8 cellular contexts compared by ENCODE assay signal in genomic region chr9:36140086-36141084, GRCh38. TPM values are rescaled to one million over a fixed set of nuclear protein-coding genes. Genes with fewer than 3 reads are reported as not detected.
DNase-seq lines count a peak whose midpoint lies in the region; ATAC-seq and TF ChIP-seq lines count a peak whose summit lies in the region.

No MANE protein-coding gene starts in this region.

- H3K27me3 ChIP-seq in mesendoderm (ENCODE audit: insufficient read depth, low read length, poor library complexity) (peaks cover 3% of the 10 kb centered on the region), tibial artery (no peaks in the 10 kb centered on the region), aorta (ENCODE audit: control insufficient read depth in 1 of 2, insufficient read depth in 2 of 2, low read length in 1 of 2) (no peaks in the 10 kb centered on the region)

- H3K36me3 ChIP-seq in mesendoderm (ENCODE audit: control insufficient read depth, insufficient read depth, low read length) (no peaks in the 10 kb centered on the region), tibial artery (no peaks in the 10 kb centered on the region), aorta (ENCODE audit: control insufficient read depth in 1 of 2, insufficient read depth in 2 of 2, low read length in 1 of 2) (no peaks in the 10 kb centered on the region)

- H3K23ac ChIP-seq in mesendoderm (ENCODE audit: low read length), result no peak overlapping the region

- H3K4ac ChIP-seq in mesendoderm (ENCODE audit: low read depth, low read length), result no peak overlapping the region

- H3K27me3 Mint-ChIP-seq in activated T-cell treated with anti-CD3 and anti-CD28 coated beads, Interleukin-2, amount 50 U/mL, for 24 hours, result peaks cover 2% of the 10 kb centered on the region
- no peaks in the 10 kb centered on the region for H3K27me3 Mint-ChIP-seq in activated B cell treated with CpG ODN at 0.5 μM for 24 hours

- H3K27ac ChIP-seq in mesendoderm (ENCODE audit: low read depth, low read length) (no peak overlapping the region), tibial artery (peak overlapping the region; percentile 25 to 94), aorta (ENCODE audit: low read depth in 1 of 2, low read length in 2 of 2) (no peak overlapping the region), coronary artery (peak overlapping the region in 1 of 2 donors; percentile 46)

- intact Hi-C loops in activated B cell treated with CpG ODN at 0.5 μM for 24 hours (cut with micrococcal nuclease), result loop anchor here (5.0 kb wide), 1 partner anchor 347 kb away; no protein-coding TSS in a partner anchor
- intact Hi-C loops in tibial artery (cut with DNase I; ENCODE audit: low total_unique reads), result loop anchor here (2.0 kb wide), 1 partner anchor 26 kb away; no protein-coding TSS in a partner anchor
- intact Hi-C loops in aorta (cut with DNase I), result no loop called here

- CTCF ChIA-PET in activated B cell treated with CpG ODN at 0.5 μM for 24 hours (lab: Charles Lee), result interaction anchor here (1.2 kb wide), 1 partner anchor 39 kb away, joined by 3 read pairs; no protein-coding TSS in a partner anchor

- peaks cover 11% of the 10 kb centered on the region for H3K36me3 Mint-ChIP-seq in activated T-cell treated with anti-CD3 and anti-CD28 coated beads, Interleukin-2, amount 50 U/mL, for 24 hours (ENCODE audit: low read depth)
- peaks cover 11% of the 10 kb centered on the region for H3K36me3 Mint-ChIP-seq in activated B cell treated with CpG ODN at 0.5 μM for 24 hours (ENCODE audit: low read depth)

- H3K56ac ChIP-seq in mesendoderm (ENCODE audit: low read length), result peak overlapping the region; percentile 28

- no peak overlapping the region for H2AK5ac ChIP-seq in mesendoderm (ENCODE audit: low read length)

- H3K18ac ChIP-seq in mesendoderm (ENCODE audit: low read length), result no peak overlapping the region

- H3K79me2 ChIP-seq in mesendoderm (ENCODE audit: control insufficient read depth, insufficient read depth, low read length), result peaks cover 3% of the 10 kb centered on the region

- no peak overlapping the region for H3K4me2 ChIP-seq in mesendoderm (ENCODE audit: low read length)

- no peak overlapping the region for H4K5ac ChIP-seq in mesendoderm (ENCODE audit: low read length)

- H3K4me3 ChIP-seq in mesendoderm (ENCODE audit: low read length) (no peak overlapping the region), tibial artery (no peak overlapping the region), aorta (ENCODE audit: low read length in 2 of 2) (no peak overlapping the region), coronary artery (no peak overlapping the region)

- peaks cover 9% of the 10 kb centered on the region for H3K4me1 ChIP-seq in mesendoderm (ENCODE audit: control insufficient read depth, low read depth, low read length)
- peaks cover 0 to 70% (median 38%) of the 10 kb centered on the region in 4 donors for H3K4me1 ChIP-seq in tibial artery
- no peaks in the 10 kb centered on the region for H3K4me1 ChIP-seq in aorta (ENCODE audit: control insufficient read depth in 1 of 2, insufficient read depth in 2 of 2, low read length in 2 of 2)

- TF ChIP-seq CTCF in activated B cell treated with CpG ODN at 0.5 μM for 24 hours (IDR thresholded peaks at IDR 0.05) (no peak), tibial artery (IDR thresholded peaks at IDR 0.05) (no peak), coronary artery (IDR thresholded peaks at IDR 0.05) (no peak)

- H3K9me3 ChIP-seq in tibial artery (no peaks in the 10 kb centered on the region), aorta (ENCODE audit: control insufficient read depth, low read length) (no peaks in the 10 kb centered on the region)

- H3K9me3 Mint-ChIP-seq in activated T-cell treated with anti-CD3 and anti-CD28 coated beads, Interleukin-2, amount 50 U/mL, for 24 hours, result peaks cover 2% of the 10 kb centered on the region
- H3K9me3 Mint-ChIP-seq in activated B cell treated with CpG ODN at 0.5 μM for 24 hours, result no peaks in the 10 kb centered on the region

- peaks cover 88% of the 10 kb centered on the region for H3K4me1 Mint-ChIP-seq in activated T-cell treated with anti-CD3 and anti-CD28 coated beads, Interleukin-2, amount 50 U/mL, for 24 hours (ENCODE audit: low read depth)
- H3K4me1 Mint-ChIP-seq in activated B cell treated with CpG ODN at 0.5 μM for 24 hours, result peaks cover 89% of the 10 kb centered on the region

- no CpG with 5 or more reads among the region's 11 CpGs for WGBS in mesendoderm (ENCODE audit: extremely low coverage, insufficient coverage, low lambda C conversion rate)
- 79 to 85% methylated on average over 11 of the region's 11 CpGs for WGBS in aorta, 2 donors

- no peak overlapping the region for H2BK5ac ChIP-seq in mesendoderm (ENCODE audit: low read length)

- peaks cover 7% of the 10 kb centered on the region for H3K79me1 ChIP-seq in mesendoderm (ENCODE audit: low read length)

- POLR2A ChIA-PET in activated B cell treated with CpG ODN at 0.5 μM for 24 hours (lab: Charles Lee), result interaction anchor here (0.6 to 4.6 kb wide), 2 partner anchors 10 to 16 kb away, joined by 5 to 33 read pairs; no protein-coding TSS in a partner anchor

- no peak overlapping the region for H2BK120ac ChIP-seq in mesendoderm (ENCODE audit: low read depth, low read length)

- H3K9ac ChIP-seq in mesendoderm (ENCODE audit: low read length), result no peak overlapping the region

- DNase-seq in activated T-cell treated with anti-CD3 and anti-CD28 coated beads, Interleukin-2, amount 50 U/mL, for 24 hours, result peak; percentile 44
- no peak for DNase-seq in activated T-cell treated with anti-CD3 and anti-CD28 coated beads, Interleukin-2, amount 50 U/mL, for 1 hour
- DNase-seq in activated B cell treated with CpG ODN at 0.5 μM for 24 hours (no peak), mesendoderm (no peak), tibial artery (no peak), NCI-H2029 (lab: John Stamatoyannopoulos, UW) (no peak), aorta (no peak), coronary artery (ENCODE audit: low spot score) (no peak)

- no peak overlapping the region for H4K8ac ChIP-seq in mesendoderm (ENCODE audit: low read depth, low read length)

- H2BK15ac ChIP-seq in mesendoderm (replicated peaks; ENCODE audit: low read depth), result no peak overlapping the region

- ATAC-seq in activated B cell treated with CpG ODN at 0.5 μM for 24 hours (ENCODE audit: low read depth) (no peak), aorta (ENCODE audit: low FRiP score) (no peak)

- peak overlapping the region; percentile 76 for H3K27ac Mint-ChIP-seq in activated T-cell treated with anti-CD3 and anti-CD28 coated beads, Interleukin-2, amount 50 U/mL, for 24 hours
- peak overlapping the region; percentile 75 for H3K27ac Mint-ChIP-seq in activated B cell treated with CpG ODN at 0.5 μM for 24 hours

- peak overlapping the region; percentile 47 for H3K4me3 Mint-ChIP-seq in activated T-cell treated with anti-CD3 and anti-CD28 coated beads, Interleukin-2, amount 50 U/mL, for 24 hours
- no peak overlapping the region for H3K4me3 Mint-ChIP-seq in activated B cell treated with CpG ODN at 0.5 μM for 24 hours

RNA-seq across cellular contexts. Expression of gene GLIPR2, which starts 3.9 kb away (rescaled TPM):
- total RNA-seq in activated B cell treated with CpG ODN at 0.5 μM for 24 hours, result 13.6 and 14.3 TPM in 2 replicates
- polyA plus RNA-seq in mesendoderm (2013, experiment 1 of 2), result 9.8 TPM
- 10.0 TPM for polyA plus RNA-seq in mesendoderm (2013, experiment 2 of 2)
- total RNA-seq in aorta, result 10 to 100 TPM; 34.0 to 35.8 TPM
- 10 to 100 TPM; 26.9 to 56.5 TPM for polyA plus RNA-seq in aorta

RNA-seq across cellular contexts. Expression of gene CCIN, which starts 28.8 kb away (rescaled TPM):
- total RNA-seq in activated B cell treated with CpG ODN at 0.5 μM for 24 hours (not detected in 2 replicates), aorta (under 1 TPM; 0.68 to 0.99 TPM)
- 0.44 TPM for polyA plus RNA-seq in mesendoderm (2013, experiment 1 of 2)
- 0.56 TPM for polyA plus RNA-seq in mesendoderm (2013, experiment 2 of 2)
- polyA plus RNA-seq in aorta, result under 1 TPM; 0.18 to 0.63 TPM

RNA-seq across cellular contexts. Expression of gene CLTA, which starts 50.3 kb away (rescaled TPM):
- total RNA-seq in activated B cell treated with CpG ODN at 0.5 μM for 24 hours (104 and 115 TPM in 2 replicates), aorta (100 to 1,000 TPM; 117 to 118 TPM)
- 250 TPM for polyA plus RNA-seq in mesendoderm (2013, experiment 1 of 2)
- 248 TPM for polyA plus RNA-seq in mesendoderm (2013, experiment 2 of 2)
- polyA plus RNA-seq in aorta, result 100 to 1,000 TPM; 164 to 191 TPM

Comparison
In these comparisons a context has a peak if more than half of its experiments do, and no peak if none do; other contexts are left out.
1. H3K27ac ChIP-seq: peak in tibial artery (2 of 2); none in mesendoderm (single experiment) and aorta (0 of 2).
2. intact Hi-C loops: an anchor here in activated B cell treated with CpG ODN at 0.5 μM for 24 hours (5.0 kb wide) and tibial artery (2.0 kb wide); none called in aorta.